Comparison of ENCODE assay signal across 1 cellular context in the genomic region with DNA sequence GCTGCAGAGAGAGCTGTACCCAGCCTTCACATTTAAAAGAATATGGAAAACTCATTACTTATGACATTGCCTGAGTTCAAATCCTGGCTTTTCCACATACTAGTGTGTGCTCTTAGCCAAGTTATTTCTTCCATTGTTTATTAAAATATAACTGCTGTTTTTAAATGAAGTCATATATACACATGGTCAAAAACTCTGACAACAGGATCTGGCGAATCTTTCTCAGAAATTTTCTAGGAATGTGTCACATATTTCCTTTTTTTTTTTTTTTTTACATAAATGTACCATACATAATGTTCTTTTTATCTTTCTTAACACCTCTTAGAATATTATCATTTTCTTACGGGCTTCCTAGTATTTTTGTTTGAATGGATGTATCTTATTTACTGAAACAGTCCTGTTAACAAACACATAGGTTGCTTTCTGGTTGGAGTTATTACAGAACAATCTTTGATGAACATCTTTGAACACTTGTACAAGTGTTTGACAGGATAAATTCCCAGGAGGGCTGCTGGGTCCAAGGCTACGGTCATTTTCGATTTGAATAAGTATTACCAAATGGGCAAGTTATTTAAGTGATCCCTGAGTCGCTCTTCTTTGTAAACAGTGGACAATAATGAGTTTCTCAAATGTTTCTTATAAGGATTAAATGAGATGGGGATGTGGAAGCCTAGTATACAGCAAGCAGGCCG.
TF ChIP-seq lines count a peak whose summit lies in the region.

No MANE protein-coding gene starts in this region.

TF ChIP-seq in K562, 482 proteins besides CTCF, POLR2A, EP300 and RAD21 (continued from another document):
- peak; percentile 38; the same call in 1 of the 2 replicates for TF ChIP-seq TAL1 (IDR thresholded peaks at IDR 0.05)
- TF ChIP-seq ZNF175 (CRISPR knock-in tag; IDR thresholded peaks at IDR 0.05; ENCODE audit: low read depth): no peak
- no peak for TF ChIP-seq ZZZ3 (IDR thresholded peaks at IDR 0.05)
- TF ChIP-seq DPF2 (IDR thresholded peaks at IDR 0.05): no peak
- TF ChIP-seq CEBPZ (IDR thresholded peaks at IDR 0.05; ENCODE audit: borderline replicate concordance, low read depth, low read length): no peak
- no peak for TF ChIP-seq BACH1 (tag; IDR thresholded peaks at IDR 0.05)
